ENCODE assay signal across 27 cellular contexts in the genomic region with DNA sequence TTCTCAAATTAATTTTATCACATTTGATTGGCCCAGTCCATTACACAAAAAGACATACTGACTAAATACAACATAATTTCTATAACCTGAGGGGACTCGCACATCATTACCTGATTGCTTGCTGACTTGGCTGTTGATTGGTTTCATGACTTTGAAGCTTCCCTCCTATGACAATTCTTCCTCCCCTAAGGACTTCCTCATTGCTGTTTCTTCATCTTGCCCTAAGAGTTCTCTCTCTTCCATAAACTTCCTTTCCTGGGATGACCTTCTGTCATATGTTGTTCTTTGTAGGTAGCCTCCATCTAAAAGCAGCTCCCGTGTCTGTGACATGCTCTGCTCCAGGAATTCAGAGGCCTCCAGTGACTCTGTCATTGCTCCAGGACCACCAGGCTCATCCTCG.
"Had no signal": no experiment of that assay in that cellular context is flagged by ENCODE, and none has a peak within 500 bp of the region (broad histone marks: within the 10 kb centered on the region; RNA-seq: fewer than 3 reads in every experiment).

No MANE protein-coding gene starts in this region.

- H3K27ac Mint-ChIP-seq: activated CD4-positive, alpha-beta memory T cell treated with anti-CD3 and anti-CD28 coated beads, Interleukin-2, amount 10 ng/mL, durations not matched to agents 7 days and 5 days; activated CD4-positive, alpha-beta T cell treated with anti-CD3 and anti-CD28 coated beads for 36 hours; activated naive CD4-positive, alpha-beta T cell treated with anti-CD3 and anti-CD28 coated beads, Interleukin-2, amount 10 ng/mL, durations not matched to agents 7 days and 5 days; activated naive CD8-positive, alpha-beta T cell treated with anti-CD3 and anti-CD28 coated beads for 36 hours; activated T-cell treated with anti-CD3 and anti-CD28 coated beads, Interleukin-2, amount 50 U/mL, for 72 hours; activated T-helper 2 cell treated with anti-CD3 and anti-CD28 coated beads, Interferon-gamma antibody, Interleukin-2, Interleukin-4, amounts not matched to agents 10 μg/mL and 5 μg/mL and 100 μg/mL, durations not matched to agents 14 hours and 24 hours and 36 hours had no signal

- H3K9me3 ChIP-seq: SJSA1 had no signal

- H3K36me3 Mint-ChIP-seq: activated naive CD4-positive, alpha-beta T cell treated with anti-CD3 and anti-CD28 coated beads, Interleukin-2, amount 10 ng/mL, durations not matched to agents 7 days and 5 days had no signal

- H3K4me1 ChIP-seq: SJSA1 had no signal

- H3K4me3 Mint-ChIP-seq: activated CD4-positive, alpha-beta memory T cell treated with anti-CD3 and anti-CD28 coated beads, Interleukin-2, amount 10 ng/mL, durations not matched to agents 7 days and 5 days; activated CD4-positive, alpha-beta T cell treated with anti-CD3 and anti-CD28 coated beads for 36 hours; activated naive CD4-positive, alpha-beta T cell treated with anti-CD3 and anti-CD28 coated beads, Interleukin-2, amount 10 ng/mL, durations not matched to agents 7 days and 5 days; activated naive CD8-positive, alpha-beta T cell treated with anti-CD3 and anti-CD28 coated beads for 36 hours; activated T-cell treated with anti-CD3 and anti-CD28 coated beads, Interleukin-2, amount 50 U/mL, for 72 hours had no signal

- H3K9me3 Mint-ChIP-seq: activated CD4-positive, alpha-beta memory T cell treated with anti-CD3 and anti-CD28 coated beads, Interleukin-2, amount 10 ng/mL, durations not matched to agents 7 days and 5 days; activated naive CD4-positive, alpha-beta T cell treated with anti-CD3 and anti-CD28 coated beads, Interleukin-2, amount 10 ng/mL, durations not matched to agents 7 days and 5 days; activated naive CD8-positive, alpha-beta T cell treated with anti-CD3 and anti-CD28 coated beads for 36 hours; activated T-cell treated with anti-CD3 and anti-CD28 coated beads, Interleukin-2, amount 50 U/mL, for 72 hours; activated T-helper 2 cell treated with anti-CD3 and anti-CD28 coated beads, Interferon-gamma antibody, Interleukin-2, Interleukin-4, amounts not matched to agents 10 μg/mL and 5 μg/mL and 100 μg/mL, durations not matched to agents 14 hours and 24 hours and 36 hours had no signal

- H3K4me1 Mint-ChIP-seq: activated CD4-positive, alpha-beta T cell treated with anti-CD3 and anti-CD28 coated beads for 36 hours; activated naive CD4-positive, alpha-beta T cell treated with anti-CD3 and anti-CD28 coated beads, Interleukin-2, amount 10 ng/mL, durations not matched to agents 7 days and 5 days; activated naive CD8-positive, alpha-beta T cell treated with anti-CD3 and anti-CD28 coated beads for 36 hours had no signal

- H3K27me3 ChIP-seq: brain microvascular endothelial cell, SJSA1 had no signal

- H3K27me3 Mint-ChIP-seq: activated CD4-positive, alpha-beta memory T cell treated with anti-CD3 and anti-CD28 coated beads, Interleukin-2, amount 10 ng/mL, durations not matched to agents 7 days and 5 days; activated CD4-positive, alpha-beta T cell treated with anti-CD3 and anti-CD28 coated beads for 36 hours; activated naive CD4-positive, alpha-beta T cell treated with anti-CD3 and anti-CD28 coated beads, Interleukin-2, amount 10 ng/mL, durations not matched to agents 7 days and 5 days; activated naive CD8-positive, alpha-beta T cell treated with anti-CD3 and anti-CD28 coated beads for 36 hours had no signal

- DNase-seq: activated CD4-positive, alpha-beta memory T cell treated with anti-CD3 and anti-CD28 coated beads, Interleukin-2, amount 10 ng/mL, durations not matched to agents 7 days and 5 days; activated CD4-positive, alpha-beta T cell treated with anti-CD3 and anti-CD28 coated beads for 36 hours; activated CD4-positive, alpha-beta T cell treated with anti-CD3 and anti-CD28 coated beads, Interleukin-2, amount 50 U/mL, for 1 hour; activated CD8-positive, alpha-beta memory T cell treated with anti-CD3 and anti-CD28 coated beads, Interleukin-2, amount 50 U/mL, for 4 hours; activated gamma-delta T cell treated with Interleukin-2 at 50 U/mL for 16 hours; activated naive CD4-positive, alpha-beta T cell treated with anti-CD3 and anti-CD28 coated beads, Interleukin-2, amount 10 ng/mL, durations not matched to agents 7 days and 5 days; activated naive CD8-positive, alpha-beta T cell treated with anti-CD3 and anti-CD28 coated beads for 36 hours; activated T-cell treated with anti-CD3 and anti-CD28 coated beads, Interleukin-2, amount 50 U/mL, for 72 hours; brain microvascular endothelial cell; cerebellar nuclear complex; KG1; NCI-H1105; NCI-H1436; NCI-H1694 treated with DMSO at 0.1 percent for 48 hours; NCI-H2029 treated with DMSO at 0.1 percent for 48 hours; NCI-H345; NCI-H510A treated with DMSO at 0.1 percent for 48 hours; NCI-H69; OCI-M1; RPMI8226; T-helper 2 cell; WERI-Rb-1 had no signal

- H3K4me3 ChIP-seq: SJSA1 had no signal

- H3K27ac ChIP-seq: brain microvascular endothelial cell, SJSA1, WERI-Rb-1 had no signal

- H3K36me3 ChIP-seq: SJSA1, WERI-Rb-1 had no signal

- ATAC-seq: activated CD4-positive, alpha-beta T cell treated with anti-CD3 and anti-CD28 coated beads for 36 hours; activated T-cell treated with anti-CD3 and anti-CD28 coated beads, Interleukin-2, amount 50 U/mL, for 72 hours; Panc1; Right ventricle myocardium inferior; SK-N-SH treated with all-trans-retinoic acid at 6 μM for 48 hours had no signal
